Comparison of ENCODE assay signal across 32 cellular contexts in genomic region chr11:22302368-22302767, GRCh38. TPM values are rescaled to one million over a fixed set of nuclear protein-coding genes. Genes with fewer than 3 reads are reported as not detected.
"Had no signal": no experiment of that assay in that cellular context is flagged by ENCODE, and none has a peak within 500 bp of the region (broad histone marks: within the 10 kb centered on the region; RNA-seq: fewer than 3 reads in every experiment).

No MANE protein-coding gene starts in this region.

- FAIRE-seq: urothelium cell line had no signal

- H3K27me3 ChIP-seq: stomach, suprapubic skin, testis, thyroid gland, tibial nerve, transverse colon, upper lobe of left lung, upper lobe of right lung, vagina had no signal

- H3K4me1 ChIP-seq: stomach, suprapubic skin, testis, thyroid gland, tibial artery, tibial nerve, transverse colon, upper lobe of left lung, upper lobe of right lung, uterus, vagina had no signal

- H3K9me3 ChIP-seq: stomach, suprapubic skin, testis, thoracic aorta, thyroid gland, tibial artery, tibial nerve, transverse colon, upper lobe of left lung, upper lobe of right lung, uterus, vagina had no signal

- H3K36me3 ChIP-seq: stomach, suprapubic skin, thoracic aorta, thyroid gland, tibial artery, tibial nerve, transverse colon, upper lobe of left lung, upper lobe of right lung, uterus, vagina had no signal

- H3K4me1 Mint-ChIP-seq: stimulated activated effector memory CD8-positive, alpha-beta T cell treated with anti-CD3 and anti-CD28 coated beads, Interleukin-12 subunit alpha, Interleukin-12 subunit beta, amount 100 ng/mL, for 72 hours; stimulated activated memory B cell treated with anti-CD40 and anti-IgM and Interleukin-4, amounts not matched to agents 10 μg/mL and 1 μg/mL and 100 μg/mL, for 72 hours; stimulated activated naive B cell treated with anti-CD40 and anti-IgM and Interleukin-4, amounts not matched to agents 10 μg/mL and 1 μg/mL and 100 μg/mL, for 72 hours; stimulated activated naive CD8-positive, alpha-beta T cell treated with anti-CD3 and anti-CD28 coated beads, Interleukin-15, amount 100 ng/mL, for 72 hours had no signal

- ATAC-seq: stimulated activated effector memory CD8-positive, alpha-beta T cell treated with anti-CD3 and anti-CD28 coated beads, Interleukin-12 subunit alpha, Interleukin-12 subunit beta, amount 100 ng/mL, for 72 hours; stimulated activated memory B cell treated with anti-CD40 and anti-IgM and Interleukin-4, amounts not matched to agents 10 μg/mL and 1 μg/mL and 100 μg/mL, for 72 hours; stimulated activated naive B cell treated with anti-CD40 and anti-IgM and Interleukin-4, amounts not matched to agents 10 μg/mL and 1 μg/mL and 100 μg/mL, for 72 hours; stimulated activated naive CD8-positive, alpha-beta T cell treated with anti-CD3 and anti-CD28 coated beads, Interleukin-15, amount 100 ng/mL, for 72 hours; stimulated activated naive CD8-positive, alpha-beta T cell treated with anti-CD3 and anti-CD28 coated beads, Interleukin-15, Interleukin-2, amounts not matched to agents 100 U/mL and 50 U/mL, for 24 hours; upper lobe of right lung had no signal

- H3K4me3 ChIP-seq: stomach, suprapubic skin, testis, thoracic aorta, thyroid gland, tibial artery, tibial nerve, transverse colon, upper lobe of left lung, upper lobe of right lung, uterus, vagina had no signal

- H3K27ac ChIP-seq: stomach, suprapubic skin, testis, thoracic aorta, thyroid gland, tibial artery, tibial nerve, transverse colon, upper lobe of left lung, upper lobe of right lung, uterus, vagina had no signal

- H3K9me3 Mint-ChIP-seq: stimulated activated effector memory CD8-positive, alpha-beta T cell treated with anti-CD3 and anti-CD28 coated beads, Interleukin-12 subunit alpha, Interleukin-12 subunit beta, amount 100 ng/mL, for 72 hours; stimulated activated memory B cell treated with anti-CD40 and anti-IgM and Interleukin-4, amounts not matched to agents 10 μg/mL and 1 μg/mL and 100 μg/mL, for 72 hours; stimulated activated naive B cell treated with anti-CD40 and anti-IgM and Interleukin-4, amounts not matched to agents 10 μg/mL and 1 μg/mL and 100 μg/mL, for 72 hours; stimulated activated naive CD8-positive, alpha-beta T cell treated with anti-CD3 and anti-CD28 coated beads, Interleukin-15, amount 100 ng/mL, for 72 hours; stimulated activated naive CD8-positive, alpha-beta T cell treated with anti-CD3 and anti-CD28 coated beads, Interleukin-15, Interleukin-2, amounts not matched to agents 100 ng/mL and 50 ng/mL, for 24 hours; type B pancreatic cell had no signal

- H3K4me3 Mint-ChIP-seq: stimulated activated effector memory CD8-positive, alpha-beta T cell treated with anti-CD3 and anti-CD28 coated beads, Interleukin-12 subunit alpha, Interleukin-12 subunit beta, amount 100 ng/mL, for 72 hours; stimulated activated memory B cell treated with anti-CD40 and anti-IgM and Interleukin-4, amounts not matched to agents 10 μg/mL and 1 μg/mL and 100 μg/mL, for 72 hours; stimulated activated naive B cell treated with anti-CD40 and anti-IgM and Interleukin-4, amounts not matched to agents 10 μg/mL and 1 μg/mL and 100 μg/mL, for 72 hours; stimulated activated naive CD8-positive, alpha-beta T cell treated with anti-CD3 and anti-CD28 coated beads, Interleukin-15, amount 100 ng/mL, for 72 hours; stimulated activated naive CD8-positive, alpha-beta T cell treated with anti-CD3 and anti-CD28 coated beads, Interleukin-15, Interleukin-2, amounts not matched to agents 100 ng/mL and 50 ng/mL, for 24 hours; type B pancreatic cell had no signal

- H3K36me3 Mint-ChIP-seq: stimulated activated effector memory CD8-positive, alpha-beta T cell treated with anti-CD3 and anti-CD28 coated beads, Interleukin-12 subunit alpha, Interleukin-12 subunit beta, amount 100 ng/mL, for 72 hours; stimulated activated memory B cell treated with anti-CD40 and anti-IgM and Interleukin-4, amounts not matched to agents 10 μg/mL and 1 μg/mL and 100 μg/mL, for 72 hours; stimulated activated naive B cell treated with anti-CD40 and anti-IgM and Interleukin-4, amounts not matched to agents 10 μg/mL and 1 μg/mL and 100 μg/mL, for 72 hours; type B pancreatic cell had no signal

- DNase-seq: stimulated activated CD4-positive, alpha-beta T cell treated with anti-CD3 and anti-CD28 coated beads, Interleukin-2, amount 100 ng/mL, for 48 hours; stimulated activated CD4-positive, alpha-beta T cell treated with anti-CD3 and anti-CD28 coated beads, Interleukin-4, amount 100 ng/mL, for 1 hour; stimulated activated CD4-positive, alpha-beta T cell treated with anti-CD3 and anti-CD28 coated beads, Interleukin-4, amount 100 ng/mL, for 24 hours; stimulated activated CD4-positive, alpha-beta T cell treated with anti-CD3 and anti-CD28 coated beads, Interleukin-4, amount 100 ng/mL, for 4 hours; stimulated activated CD8-positive, alpha-beta memory T cell treated with anti-CD3 and anti-CD28 coated beads, Interleukin-4, amount 100 ng/mL, for 48 hours; stimulated activated naive B cell treated with anti-CD40 and anti-IgM and Interleukin-4, amounts not matched to agents 10 μg/mL and 1 μg/mL and 100 μg/mL, for 72 hours; stimulated activated naive CD4-positive, alpha-beta T cell; stimulated activated naive CD4-positive, alpha-beta T cell treated with Interleukin-2 at 50 U/mL for 16 hours; stimulated activated naive CD8-positive, alpha-beta T cell treated with anti-CD3 and anti-CD28 coated beads, Interleukin-15, amount 100 ng/mL, for 72 hours; stimulated activated naive CD8-positive, alpha-beta T cell treated with anti-CD3 and anti-CD28 coated beads, Interleukin-15, Interleukin-2, amounts not matched to agents 100 U/mL and 50 U/mL, for 24 hours; stomach; substantia nigra; testis; thyroid gland; tibial artery; transverse colon; trophoblast cell; upper lobe of left lung; upper lobe of right lung; uterus had no signal

- H3K27ac Mint-ChIP-seq: stimulated activated effector memory CD8-positive, alpha-beta T cell treated with anti-CD3 and anti-CD28 coated beads, Interleukin-12 subunit alpha, Interleukin-12 subunit beta, amount 100 ng/mL, for 72 hours; stimulated activated memory B cell treated with anti-CD40 and anti-IgM and Interleukin-4, amounts not matched to agents 10 μg/mL and 1 μg/mL and 100 μg/mL, for 72 hours; stimulated activated naive B cell treated with anti-CD40 and anti-IgM and Interleukin-4, amounts not matched to agents 10 μg/mL and 1 μg/mL and 100 μg/mL, for 72 hours; stimulated activated naive CD8-positive, alpha-beta T cell treated with anti-CD3 and anti-CD28 coated beads, Interleukin-15, amount 100 ng/mL, for 72 hours; stimulated activated naive CD8-positive, alpha-beta T cell treated with anti-CD3 and anti-CD28 coated beads, Interleukin-15, Interleukin-2, amounts not matched to agents 100 ng/mL and 50 ng/mL, for 24 hours; type B pancreatic cell had no signal

RNA-seq across cellular contexts. Expression of gene SLC17A6, which starts 35.8 kb away (rescaled TPM):
- total RNA-seq: stomach, subcutaneous adipose tissue, suprapubic skin, testis, thoracic aorta, thyroid gland, tibial nerve, transverse colon, upper lobe of left lung, upper lobe of right lung, ureter, uterus, vagina had no signal
- polyA plus RNA-seq: stomach, urinary bladder had no signal
